Comparison of ENCODE assay signal across 30 cellular contexts in genomic region chr20:54114109-54114508, GRCh38. TPM values are rescaled to one million over a fixed set of nuclear protein-coding genes. Genes with fewer than 3 reads are reported as not detected.
"Had no signal": no experiment of that assay in that cellular context is flagged by ENCODE, and none has a peak within 500 bp of the region (broad histone marks: within the 10 kb centered on the region; RNA-seq: fewer than 3 reads in every experiment).

No MANE protein-coding gene starts in this region.

- ATAC-seq: activated naive CD4-positive, alpha-beta T cell treated with anti-CD3 and anti-CD28 coated beads, Interleukin-2, amount 50 U/mL, for 72 hours; activated T-cell treated with anti-CD3 and anti-CD28 coated beads, Interleukin-2, amount 50 U/mL, for 72 hours; heart right ventricle; left ventricle myocardium superior; sciatic nerve; stimulated activated effector memory CD8-positive, alpha-beta T cell treated with anti-CD3 and anti-CD28 coated beads, Interleukin-12 subunit alpha, Interleukin-12 subunit beta, amount 100 ng/mL, for 72 hours; stimulated activated naive CD8-positive, alpha-beta T cell treated with anti-CD3 and anti-CD28 coated beads, Interleukin-15, amount 100 ng/mL, for 72 hours had no signal

- H3K4me1 ChIP-seq: breast epithelium had no signal

- H3K4me1 Mint-ChIP-seq: naive B cell; stimulated activated effector memory CD8-positive, alpha-beta T cell treated with anti-CD3 and anti-CD28 coated beads, Interleukin-12 subunit alpha, Interleukin-12 subunit beta, amount 100 ng/mL, for 72 hours; stimulated activated naive CD8-positive, alpha-beta T cell treated with anti-CD3 and anti-CD28 coated beads, Interleukin-15, amount 100 ng/mL, for 72 hours had no signal

- H3K9me3 ChIP-seq: breast epithelium, esophagus squamous epithelium, heart right ventricle had no signal

- H3K36me3 Mint-ChIP-seq: activated naive CD4-positive, alpha-beta T cell treated with anti-CD3 and anti-CD28 coated beads, Interleukin-2, amount 50 U/mL, for 72 hours; stimulated activated effector memory CD8-positive, alpha-beta T cell treated with anti-CD3 and anti-CD28 coated beads, Interleukin-12 subunit alpha, Interleukin-12 subunit beta, amount 100 ng/mL, for 72 hours had no signal

- H3K27ac ChIP-seq: breast epithelium, epithelial cell of prostate, heart right ventricle, ovary had no signal

- H3K27me3 Mint-ChIP-seq: progenitor cell of endocrine pancreas had no signal

- H3K4me3 Mint-ChIP-seq: activated T-cell treated with anti-CD3 and anti-CD28 coated beads, Interleukin-2, amount 50 U/mL, for 72 hours; naive B cell; stimulated activated effector memory CD8-positive, alpha-beta T cell treated with anti-CD3 and anti-CD28 coated beads, Interleukin-12 subunit alpha, Interleukin-12 subunit beta, amount 100 ng/mL, for 72 hours; stimulated activated naive CD8-positive, alpha-beta T cell treated with anti-CD3 and anti-CD28 coated beads, Interleukin-15, amount 100 ng/mL, for 72 hours had no signal

- H3K9me3 Mint-ChIP-seq: activated naive CD4-positive, alpha-beta T cell treated with anti-CD3 and anti-CD28 coated beads, Interleukin-2, amount 50 U/mL, for 72 hours; stimulated activated effector memory CD8-positive, alpha-beta T cell treated with anti-CD3 and anti-CD28 coated beads, Interleukin-12 subunit alpha, Interleukin-12 subunit beta, amount 100 ng/mL, for 72 hours had no signal

- H3K36me3 ChIP-seq: breast epithelium, esophagus squamous epithelium, heart right ventricle, ovary had no signal

- H3K27me3 ChIP-seq: breast epithelium, esophagus squamous epithelium, ovary had no signal

- DNase-seq: activated CD4-positive, alpha-beta T cell treated with anti-CD3 and anti-CD28 coated beads for 4 hours; activated CD4-positive, alpha-beta T cell treated with anti-CD3 and anti-CD28 coated beads, Interleukin-2, amount 50 U/mL, for 4 hours; activated CD4-positive, CD25-positive, alpha-beta regulatory T cell; activated naive CD4-positive, alpha-beta T cell; activated T-cell treated with anti-CD3 and anti-CD28 coated beads for 4 hours; activated T-cell treated with anti-CD3 and anti-CD28 coated beads, Interleukin-2, amount 50 U/mL, for 72 hours; central memory CD4-positive, alpha-beta T cell; effector CD8-positive, alpha-beta T cell; esophagus squamous epithelium; foreskin melanocyte; heart right ventricle; left ventricle myocardium superior; mammary epithelial cell; naive B cell; ovary; stimulated activated CD4-positive, alpha-beta T cell treated with anti-CD3 and anti-CD28 coated beads, Interleukin-4, amount 100 ng/mL, for 24 hours; stimulated activated naive CD8-positive, alpha-beta T cell treated with anti-CD3 and anti-CD28 coated beads, Interleukin-15, amount 100 ng/mL, for 72 hours; substantia nigra had no signal

- H3K4me3 ChIP-seq: breast epithelium, esophagus squamous epithelium, heart right ventricle, ovary, skin epidermis had no signal

- H3K27ac Mint-ChIP-seq: activated naive CD4-positive, alpha-beta T cell treated with anti-CD3 and anti-CD28 coated beads, Interleukin-2, amount 50 U/mL, for 72 hours; activated T-cell treated with anti-CD3 and anti-CD28 coated beads, Interleukin-2, amount 50 U/mL, for 72 hours; naive B cell; progenitor cell of endocrine pancreas; stimulated activated effector memory CD8-positive, alpha-beta T cell treated with anti-CD3 and anti-CD28 coated beads, Interleukin-12 subunit alpha, Interleukin-12 subunit beta, amount 100 ng/mL, for 72 hours had no signal

RNA-seq across cellular contexts. Expression of gene BCAS1, which starts 43.7 kb away (rescaled TPM):
- total RNA-seq: activated naive CD4-positive, alpha-beta T cell treated with anti-CD3 and anti-CD28 coated beads, Interleukin-2, amount 50 U/mL, for 72 hours; activated T-cell treated with anti-CD3 and anti-CD28 coated beads, Interleukin-2, amount 50 U/mL, for 72 hours; dermis microvascular lymphatic vessel endothelial cell; glomerular endothelial cell; heart right ventricle; left ventricle myocardium superior; mammary epithelial cell; T-helper 2 cell treated with Interferon-gamma antibody and Interleukin-4, amounts not matched to agents 100 ng/mL and 5 ng/mL, for 36 hours had no signal
- polyA plus RNA-seq: mammary epithelial cell, neural cell had no signal

RNA-seq across cellular contexts. Expression of gene CYP24A1, which starts 59.7 kb away (rescaled TPM):
- total RNA-seq: activated naive CD4-positive, alpha-beta T cell treated with anti-CD3 and anti-CD28 coated beads, Interleukin-2, amount 50 U/mL, for 72 hours; activated T-cell treated with anti-CD3 and anti-CD28 coated beads, Interleukin-2, amount 50 U/mL, for 72 hours; dermis microvascular lymphatic vessel endothelial cell; glomerular endothelial cell; heart right ventricle; left ventricle myocardium superior; mucosa of gallbladder; progenitor cell of endocrine pancreas; sciatic nerve; T-helper 2 cell treated with Interferon-gamma antibody and Interleukin-4, amounts not matched to agents 100 ng/mL and 5 ng/mL, for 36 hours had no signal
- polyA plus RNA-seq: heart right ventricle, ovary had no signal
